27 cellular contexts compared by ENCODE assay signal in genomic region chr6:15739353-15739752, GRCh38.
"Had no signal": no experiment of that assay in that cellular context is flagged by ENCODE, and none has a peak within 500 bp of the region (broad histone marks: within the 10 kb centered on the region; RNA-seq: fewer than 3 reads in every experiment).

No MANE protein-coding gene starts in this region.

- H3K27me3 ChIP-seq: dorsolateral prefrontal cortex, esophagus muscularis mucosa, heart right ventricle, right atrium auricular region, thyroid gland had no signal

- H3K36me3 ChIP-seq: esophagus muscularis mucosa, heart right ventricle, lower lobe of right lung, prostate gland, right atrium auricular region, thyroid gland had no signal

- H3K9me3 ChIP-seq: esophagus muscularis mucosa, heart right ventricle, lower lobe of right lung, prostate gland, right atrium auricular region, thyroid gland had no signal

- H3K27ac ChIP-seq: dorsolateral prefrontal cortex, esophagus muscularis mucosa, foreskin keratinocyte, heart right ventricle, lower lobe of right lung, prostate gland, right atrium auricular region, thyroid gland had no signal

- H3K4me3 Mint-ChIP-seq: natural killer cell; neural crest cell; stimulated activated naive CD8-positive, alpha-beta T cell treated with anti-CD3 and anti-CD28 coated beads, Interleukin-15, amount 100 ng/mL, for 72 hours had no signal

- ATAC-seq: foreskin keratinocyte; heart right ventricle; left colon; left ventricle myocardium superior; lower lobe of right lung; natural killer cell; sciatic nerve; stimulated activated naive CD8-positive, alpha-beta T cell treated with anti-CD3 and anti-CD28 coated beads, Interleukin-15, amount 100 ng/mL, for 72 hours had no signal

- H3K27ac Mint-ChIP-seq: natural killer cell had no signal

- H3K36me3 Mint-ChIP-seq: natural killer cell had no signal

- DNase-seq: dorsolateral prefrontal cortex; effector CD4-positive, alpha-beta T cell; foreskin keratinocyte; glutamatergic neuron; heart right ventricle; hippocampal formation; left colon; left ventricle myocardium superior; lower lobe of right lung; natural killer cell; nucleus accumbens; stimulated activated CD4-positive, alpha-beta T cell treated with anti-CD3 and anti-CD28 coated beads, Interleukin-12 subunit alpha, Interleukin-12 subunit beta, amount 100 ng/mL, for 4 hours; stimulated activated CD4-positive, alpha-beta T cell treated with anti-CD3 and anti-CD28 coated beads, Interleukin-1b, Interleukin-23, amount 100 ng/mL, for 48 hours; stimulated activated CD4-positive, alpha-beta T cell treated with anti-CD3 and anti-CD28 coated beads, Interleukin-4, amount 100 ng/mL, for 1 hour; stimulated activated CD8-positive, alpha-beta memory T cell treated with anti-CD3 and anti-CD28 coated beads, Interleukin-4, amount 100 ng/mL, for 48 hours; stimulated activated naive CD8-positive, alpha-beta T cell treated with anti-CD3 and anti-CD28 coated beads, Interleukin-15, amount 100 ng/mL, for 72 hours; thyroid gland; trophoblast cell had no signal

- FAIRE-seq: colon, endothelial cell of umbilical vein, islet of Langerhans had no signal

- H3K4me1 ChIP-seq: esophagus muscularis mucosa, foreskin keratinocyte, lower lobe of right lung, prostate gland, thyroid gland had no signal

- H3K4me3 ChIP-seq: dorsolateral prefrontal cortex, esophagus muscularis mucosa, heart right ventricle, lower lobe of right lung, prostate gland, right atrium auricular region, smooth muscle cell, thyroid gland had no signal

- H3K4me2 ChIP-seq: smooth muscle cell had no signal

- H3K9me3 Mint-ChIP-seq: natural killer cell had no signal
